In the genomic region with DNA sequence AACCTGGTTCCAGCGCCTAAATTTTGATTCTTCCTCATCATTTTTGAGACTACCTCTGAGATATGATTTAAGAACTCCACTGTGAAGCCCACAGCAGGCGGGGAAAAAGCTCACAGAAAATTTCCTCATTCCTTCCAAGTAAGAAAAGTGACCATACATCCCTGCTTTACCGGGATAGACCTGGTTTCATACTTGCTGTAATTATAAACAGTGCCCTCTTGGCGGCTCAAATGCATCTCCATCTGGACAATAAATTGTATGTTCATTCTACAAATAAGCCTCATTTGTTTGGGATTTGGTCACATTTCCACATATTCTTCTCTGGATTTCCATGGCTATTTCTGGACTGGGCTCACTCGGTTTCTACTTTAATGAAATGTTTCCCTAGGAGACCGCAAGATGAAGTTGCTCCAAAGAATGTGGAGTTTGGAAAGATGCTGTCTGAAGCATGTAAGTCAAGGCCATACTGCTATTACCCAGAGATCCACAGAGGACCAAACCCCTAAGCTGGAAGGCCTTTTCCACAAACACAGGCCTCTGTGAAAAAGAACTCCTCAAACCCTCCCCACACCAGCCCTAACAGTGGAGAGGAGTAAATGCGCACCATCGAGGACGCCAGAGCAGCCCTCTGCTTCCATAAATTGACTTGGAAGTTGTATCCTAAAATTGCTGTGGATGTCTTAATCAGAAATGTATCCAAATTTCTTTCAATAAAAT, we compare ENCODE assay signal across 23 cellular contexts. TPM values are rescaled to one million over a fixed set of nuclear protein-coding genes. Genes with fewer than 3 reads are reported as not detected.
A peak's percentile ranks its signal among the peaks of the same experiment; 100 is the strongest.
DNase-seq lines count a peak whose midpoint lies in the region; ATAC-seq, FAIRE-seq and TF ChIP-seq lines count a peak whose summit lies in the region.
"Had no signal": no experiment of that assay in that cellular context is flagged by ENCODE, and none has a peak within 500 bp of the region (broad histone marks: within the 10 kb centered on the region; RNA-seq: fewer than 3 reads in every experiment).

No MANE protein-coding gene starts in this region.

- H3K9me3 ChIP-seq in A549 (no peaks in the 10 kb centered on the region), PC-3 (ENCODE audit: low read length) (no peaks in the 10 kb centered on the region)
- no peaks in the 10 kb centered on the region for H3K9me3 ChIP-seq in CD4-positive, alpha-beta memory T cell (ENCODE audit: control insufficient read depth in 1 of 2, low read length in 2 of 2)
- H3K9me3 ChIP-seq: Caco-2, right lobe of liver, tibial artery had no signal

- no TSS peak for BruUV-seq in PC-3 (replicated peaks; lab: Mats Ljungman, UMichigan)

- H3K79me2 ChIP-seq in PC-3 (ENCODE audit: low read length), result no peaks in the 10 kb centered on the region
- H3K79me2 ChIP-seq: parathyroid adenoma had no signal

- intact Hi-C loops in CD4-positive, alpha-beta memory T cell (cut with micrococcal nuclease), result no loop called here
- intact Hi-C loops in activated CD8-positive, alpha-beta T cell treated with anti-CD3 and anti-CD28 coated beads for 36 hours (cut with micrococcal nuclease), result no loop called here
- intact Hi-C loops in PC-3 (cut with micrococcal nuclease), result no loop called here

- peaks cover 37 to 81% (median 48%) of the 10 kb centered on the region in 4 donors for H3K4me1 Mint-ChIP-seq in CD4-positive, alpha-beta memory T cell
- peaks cover 67% of the 10 kb centered on the region for H3K4me1 Mint-ChIP-seq in activated CD8-positive, alpha-beta T cell treated with anti-CD3 and anti-CD28 coated beads for 36 hours (ENCODE audit: low read depth)
- H3K4me1 Mint-ChIP-seq: brain, GM23338 had no signal

- H3K9ac ChIP-seq in PC-3 (ENCODE audit: low read length), result no peak overlapping the region
- H3K9ac ChIP-seq: parathyroid adenoma had no signal

- CTCF ChIA-PET in A549 (lab: Yijun Ruan, JAX), result interaction anchor here (1.0 to 1.1 kb wide), 2 partner anchors 9 to 52 kb away, joined by 3 read pairs; no protein-coding TSS in a partner anchor
- CTCF ChIA-PET in CD4-positive, alpha-beta memory T cell (lab: Charles Lee; ENCODE audit: partially characterized antibody), result interaction anchor here (0.8 to 1.4 kb wide), 2 partner anchors 12 to 23 kb away, joined by 3 to 7 read pairs; no protein-coding TSS in a partner anchor
- CTCF ChIA-PET in activated CD8-positive, alpha-beta T cell treated with anti-CD3 and anti-CD28 coated beads for 36 hours (lab: Charles Lee), result interaction anchor here (1.0 kb wide), 1 partner anchor 16 kb away, joined by 4 read pairs; no protein-coding TSS in a partner anchor
- CTCF ChIA-PET in PC-3 (lab: Charles Lee), result no interaction called here

- TF ChIP-seq RAD21 in A549 (conservative IDR thresholded peaks at IDR 0.05 in 1 of 2, IDR thresholded peaks at IDR 0.05 in 1 of 2), result no peak

- peaks cover 0 to 6% (median under 1%) of the 10 kb centered on the region in 8 donors for H3K9me3 Mint-ChIP-seq in CD4-positive, alpha-beta memory T cell
- H3K9me3 Mint-ChIP-seq in activated CD8-positive, alpha-beta T cell treated with anti-CD3 and anti-CD28 coated beads for 36 hours, result peaks cover 26% of the 10 kb centered on the region
- H3K9me3 Mint-ChIP-seq: GM23338 had no signal

- no peak overlapping the region for H3K4me3 Mint-ChIP-seq in CD4-positive, alpha-beta memory T cell
- H3K4me3 Mint-ChIP-seq in activated CD8-positive, alpha-beta T cell treated with anti-CD3 and anti-CD28 coated beads for 36 hours, result no peak overlapping the region
- H3K4me3 Mint-ChIP-seq: brain, GM23338 had no signal

- no peak for DNase-seq in A549 (ENCODE audit: low read depth in 1 of 2, low spot score in 1 of 2)
- DNase-seq in CD4-positive, alpha-beta memory T cell, result no peak
- DNase-seq in activated CD8-positive, alpha-beta T cell treated with anti-CD3 and anti-CD28 coated beads for 36 hours, result no peak
- peak; percentile 18 for DNase-seq in fibroblast of gingiva (ENCODE audit: low read depth)
- DNase-seq in foreskin keratinocyte, result no peak
- DNase-seq in NCI-H187 (lab: John Stamatoyannopoulos, UW), result no peak
- no peak for DNase-seq in PC-3
- DNase-seq: activated gamma-delta T cell; Caco-2; foreskin fibroblast; hippocampal formation; NCI-H524; right lobe of liver; stimulated activated CD4-positive, alpha-beta T cell treated with anti-CD3 and anti-CD28 coated beads, Interleukin-15, amount 100 ng/mL, for 24 hours; tibial artery had no signal

- no peaks in the 10 kb centered on the region for H3F3A ChIP-seq in PC-3 (ENCODE audit: low read length, unreplicated experiment)

- 81% methylated on average over 9 of the region's 9 CpGs for WGBS in A549 (ENCODE audit: missing lambda C conversion rate)

- H3K4me2 ChIP-seq in A549 (no peak overlapping the region), PC-3 (ENCODE audit: low read length) (no peak overlapping the region)
- H3K4me2 ChIP-seq: GM23338 had no signal

- H3K27me3 Mint-ChIP-seq in CD4-positive, alpha-beta memory T cell, result no peaks in the 10 kb centered on the region
- no peaks in the 10 kb centered on the region for H3K27me3 Mint-ChIP-seq in activated CD8-positive, alpha-beta T cell treated with anti-CD3 and anti-CD28 coated beads for 36 hours
- H3K27me3 Mint-ChIP-seq: brain had no signal

- H3K4me3 ChIP-seq in A549, result no peak overlapping the region
- H3K4me3 ChIP-seq in CD4-positive, alpha-beta memory T cell (ENCODE audit: low read length in 2 of 2), result no peak overlapping the region
- H3K4me3 ChIP-seq in PC-3 (ENCODE audit: low read length), result no peak overlapping the region
- H3K4me3 ChIP-seq: coronary artery, GM23338, right lobe of liver, tibial artery had no signal

- H3K36me3 ChIP-seq in CD4-positive, alpha-beta memory T cell (ENCODE audit: insufficient read depth, low read length), result peaks cover 98% of the 10 kb centered on the region
- H3K36me3 ChIP-seq in PC-3 (ENCODE audit: low read depth, low read length), result peaks cover 90% of the 10 kb centered on the region

- H3K27ac Mint-ChIP-seq in CD4-positive, alpha-beta memory T cell, result peak overlapping the region in 5 of 7 donors; percentile 4 to 69 (median 36)
- peak overlapping the region; percentile 27 for H3K27ac Mint-ChIP-seq in activated CD8-positive, alpha-beta T cell treated with anti-CD3 and anti-CD28 coated beads for 36 hours
- H3K27ac Mint-ChIP-seq: brain, GM23338 had no signal

- H2AFZ ChIP-seq in PC-3 (ENCODE audit: low read length), result no peak overlapping the region
- H2AFZ ChIP-seq: GM23338, parathyroid adenoma had no signal

- no peak for TF ChIP-seq EP300 in A549 (IDR thresholded peaks at IDR 0.05)

- H4K20me1 ChIP-seq in PC-3 (ENCODE audit: low read length), result no peaks in the 10 kb centered on the region

- H3K9me2 ChIP-seq in PC-3 (replicated peaks; ENCODE audit: low read length), result no peaks in the 10 kb centered on the region

- no peaks in the 10 kb centered on the region for H3K27me3 ChIP-seq in CD4-positive, alpha-beta memory T cell (ENCODE audit: insufficient read depth, low read length)
- no peaks in the 10 kb centered on the region for H3K27me3 ChIP-seq in foreskin keratinocyte
- no peaks in the 10 kb centered on the region for H3K27me3 ChIP-seq in PC-3 (ENCODE audit: low read length)
- H3K27me3 ChIP-seq: right lobe of liver, tibial artery had no signal

- no peak for FAIRE-seq in A549 (lab: Jason Lieb, UNC)
- FAIRE-seq: endometrium, GM18507 had no signal

- peak; percentile 49 to 55; a peak in 3 of 6 replicates for ATAC-seq in A549
- no peak for ATAC-seq in activated CD8-positive, alpha-beta T cell treated with anti-CD3 and anti-CD28 coated beads for 36 hours
- no peak for ATAC-seq in foreskin keratinocyte
- ATAC-seq in GM21786 (IDR thresholded peaks at IDR 0.05; ENCODE audit: unreplicated experiment), result no peak
- no peak for ATAC-seq in PC-3
- ATAC-seq: GM23338, right lobe of liver had no signal

- H3K27ac ChIP-seq in A549 (no peak overlapping the region), foreskin keratinocyte (no peak overlapping the region), PC-3 (ENCODE audit: low read length) (no peak overlapping the region)
- no peak overlapping the region for H3K27ac ChIP-seq in CD4-positive, alpha-beta memory T cell (ENCODE audit: low read depth, low read length)
- H3K27ac ChIP-seq: coronary artery, parathyroid adenoma, right lobe of liver, tibial artery, VCaP had no signal

- TF ChIP-seq CTCF in A549 (IDR thresholded peaks at IDR 0.05), result no peak
- no peak for TF ChIP-seq CTCF in activated CD8-positive, alpha-beta T cell treated with anti-CD3 and anti-CD28 coated beads for 36 hours (IDR thresholded peaks at IDR 0.05)
- TF ChIP-seq CTCF in foreskin keratinocyte (conservative IDR thresholded peaks at IDR 0.05), result no peak
- TF ChIP-seq CTCF in PC-3 (conservative IDR thresholded peaks at IDR 0.05; ENCODE audit: low read depth, low read length), result no peak

- H3K4me1 ChIP-seq in A549 (no peaks in the 10 kb centered on the region; the same call in 2 of the 3 replicates), foreskin keratinocyte (peaks cover 12% of the 10 kb centered on the region), PC-3 (ENCODE audit: insufficient read depth, low read length) (no peaks in the 10 kb centered on the region)
- peaks cover 36% of the 10 kb centered on the region for H3K4me1 ChIP-seq in CD4-positive, alpha-beta memory T cell (ENCODE audit: insufficient read depth, low read length)
- H3K4me1 ChIP-seq: parathyroid adenoma, right lobe of liver, tibial artery had no signal

- peaks cover 91 to 95% of the 10 kb centered on the region in 2 donors for H3K36me3 Mint-ChIP-seq in CD4-positive, alpha-beta memory T cell
- H3K36me3 Mint-ChIP-seq in activated CD8-positive, alpha-beta T cell treated with anti-CD3 and anti-CD28 coated beads for 36 hours (ENCODE audit: low read depth), result peaks cover 92% of the 10 kb centered on the region

- TF ChIP-seq POLR2A in A549 (IDR thresholded peaks at IDR 0.05; ENCODE audit: low read length), result no peak

- POLR2A ChIA-PET in A549 (lab: Yijun Ruan, JAX), result no interaction called here
- POLR2A ChIA-PET in CD4-positive, alpha-beta memory T cell (lab: Charles Lee; ENCODE audit: partially characterized antibody), result no interaction called here
- POLR2A ChIA-PET in activated CD8-positive, alpha-beta T cell treated with anti-CD3 and anti-CD28 coated beads for 36 hours (lab: Charles Lee), result interaction anchor here (0.6 to 13.6 kb wide), 8 partner anchors 8 to 43 kb away, joined by 3 to 144 read pairs (median 4); a partner anchor contains a TSS
- POLR2A ChIA-PET in PC-3 (lab: Charles Lee; ENCODE audit: unreplicated experiment), result no interaction called here

TF ChIP-seq in A549, 52 proteins besides CTCF, POLR2A, EP300 and RAD21 (continues in another document):
- TF ChIP-seq EHMT2 (IDR thresholded peaks at IDR 0.05; ENCODE audit: low read depth) (no peak), FOSB (CRISPR knock-in tag; IDR thresholded peaks at IDR 0.05) (no peak)

RNA-seq across cellular contexts. Expression of a gene that starts 13.9 kb away (rescaled TPM):
- 167 and 182 TPM in 2 replicates for polyA plus RNA-seq in A549 (2011; rRNA removed)
- polyA plus RNA-seq in A549 (2012; cell fraction: cytosol; rRNA removed), result 48.3 and 55.8 TPM in 2 replicates
- polyA plus RNA-seq in A549 (2012; cell fraction: nucleus; rRNA removed), result 55.1 and 61.8 TPM in 2 replicates
- polyA plus RNA-seq in A549 (2017; fragmentation: RNase III; extraction: RNeasy Plus Mini Kit Qiagen cat#74134 plus additional on column Dnase treatment), result 104 to 107 TPM (median 105 TPM) in 3 replicates
- polyA minus RNA-seq in A549 (2011; rRNA and poly(A)+ RNA removed), result 169 and 178 TPM in 2 replicates
- total RNA-seq in CD4-positive, alpha-beta memory T cell, result 100 to 1,000 TPM; 130 TPM
- 100 to 1,000 TPM; 221 to 230 TPM for polyA plus RNA-seq in CD4-positive, alpha-beta memory T cell
- 100 to 1,000 TPM; 293 to 311 TPM for total RNA-seq in activated CD8-positive, alpha-beta T cell treated with anti-CD3 and anti-CD28 coated beads for 36 hours
- 143 and 168 TPM in 2 replicates for total RNA-seq in foreskin keratinocyte
- polyA plus RNA-seq in foreskin keratinocyte, result 57.7 and 61.1 TPM in 2 replicates
- total RNA-seq in PC-3 (2014; rRNA removed), result 45.6 and 47.9 TPM in 2 replicates

Comparison
In these comparisons a context has a peak if more than half of its experiments do, and no peak if none do; other contexts are left out.
1. ATAC-seq: peak in A549 (2 of 2); none in activated CD8-positive, alpha-beta T cell treated with anti-CD3 and anti-CD28 coated beads for 36 hours (single experiment), foreskin keratinocyte (single experiment), GM21786 (single experiment) and PC-3 (single experiment).